In genomic region chr1:166763318-166763717, GRCh38 we compare ENCODE assay signal across 8 cellular contexts.
"Had no signal": no experiment of that assay in that cellular context is flagged by ENCODE, and none has a peak within 500 bp of the region (broad histone marks: within the 10 kb centered on the region; RNA-seq: fewer than 3 reads in every experiment).

No MANE protein-coding gene starts in this region.

- FAIRE-seq: HepG2, HTR-8/SVneo, K562 had no signal

- H3K4me3 ChIP-seq: K562 had no signal

- DNase-seq: IMR-90, KBM-7, KG1 had no signal

- ATAC-seq: HepG2, K562 had no signal

- H3K27ac ChIP-seq: HL-60, KMS-11 had no signal
